ENCODE assay signal across 11 cellular contexts in the genomic region with DNA sequence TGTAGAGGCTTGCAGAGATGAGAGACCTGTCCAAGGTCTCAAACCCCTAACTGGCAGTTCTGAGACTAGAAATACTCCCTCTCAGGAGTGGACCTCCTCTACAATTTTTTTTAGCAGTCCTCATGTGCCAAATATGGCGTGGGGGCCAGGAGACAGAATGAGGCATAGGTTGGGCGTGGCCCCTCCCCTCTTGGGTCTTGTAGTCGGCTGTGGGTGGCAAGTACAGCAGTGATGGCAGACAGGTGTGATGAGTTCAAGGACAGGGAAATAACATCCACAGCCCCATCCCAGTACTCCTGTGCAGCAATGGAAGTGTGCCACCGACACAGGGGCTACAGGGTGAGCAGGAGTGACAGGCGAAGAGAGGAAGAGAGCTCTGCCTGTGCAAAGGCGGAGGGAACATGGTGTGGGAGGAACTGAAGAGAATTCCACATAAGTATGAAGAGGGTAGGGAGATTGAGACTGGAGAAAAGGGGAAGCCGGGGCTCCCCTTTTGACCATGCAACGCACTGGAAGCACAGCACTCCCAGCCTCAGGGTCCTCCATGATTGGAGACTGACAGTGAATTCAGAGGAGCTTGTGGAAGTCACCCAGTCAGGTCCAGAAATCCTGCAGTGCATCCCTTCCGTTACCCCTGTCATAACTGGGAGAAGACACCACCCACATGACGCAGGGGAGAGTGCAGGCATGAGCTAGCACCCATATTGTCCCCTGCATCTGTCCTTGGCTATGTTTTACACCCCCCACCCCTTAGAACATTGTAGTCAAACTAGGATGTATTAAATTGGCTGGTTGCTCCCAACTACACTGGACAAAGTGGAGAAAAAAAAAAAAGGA. TPM values are rescaled to one million over a fixed set of nuclear protein-coding genes. Genes with fewer than 3 reads are reported as not detected.
A peak's percentile ranks its signal among the peaks of the same experiment; 100 is the strongest.
DNase-seq lines count a peak whose midpoint lies in the region; ATAC-seq and TF ChIP-seq lines count a peak whose summit lies in the region.
"Had no signal": no experiment of that assay in that cellular context is flagged by ENCODE, and none has a peak within 500 bp of the region (broad histone marks: within the 10 kb centered on the region; RNA-seq: fewer than 3 reads in every experiment).

No MANE protein-coding gene starts in this region.

- H3K4me3 Mint-ChIP-seq in stimulated activated naive CD8-positive, alpha-beta T cell treated with anti-CD3 and anti-CD28 coated beads, Interleukin-15, Interleukin-2, amounts not matched to agents 100 ng/mL and 50 ng/mL, for 24 hours: no peak overlapping the region
- H3K4me3 Mint-ChIP-seq in activated B cell treated with CpG ODN at 0.5 μM for 24 hours: peak overlapping the region; percentile 6
- no peak overlapping the region for H3K4me3 Mint-ChIP-seq in mesothelial cell of epicardium
- no peak overlapping the region for H3K4me3 Mint-ChIP-seq in type B pancreatic cell
- H3K4me3 Mint-ChIP-seq: brain had no signal

- no peak for TF ChIP-seq CTCF in activated B cell treated with CpG ODN at 0.5 μM for 24 hours (IDR thresholded peaks at IDR 0.05)
- no peak for TF ChIP-seq CTCF in mesothelial cell of epicardium (IDR thresholded peaks at IDR 0.05; ENCODE audit: unreplicated experiment)
- TF ChIP-seq CTCF in type B pancreatic cell (conservative IDR thresholded peaks at IDR 0.05): no peak

- no peak for ATAC-seq in stimulated activated naive CD8-positive, alpha-beta T cell treated with anti-CD3 and anti-CD28 coated beads, Interleukin-15, Interleukin-2, amounts not matched to agents 100 U/mL and 50 U/mL, for 24 hours
- ATAC-seq in activated B cell treated with CpG ODN at 0.5 μM for 24 hours (ENCODE audit: low read depth) (no peak), GM18858 (IDR thresholded peaks at IDR 0.05; ENCODE audit: unreplicated experiment) (no peak)

- DNase-seq in stimulated activated naive CD8-positive, alpha-beta T cell treated with anti-CD3 and anti-CD28 coated beads, Interleukin-15, Interleukin-2, amounts not matched to agents 100 U/mL and 50 U/mL, for 24 hours: no peak
- no peak for DNase-seq in activated B cell treated with CpG ODN at 0.5 μM for 24 hours
- DNase-seq in mesothelial cell of epicardium (ENCODE audit: low spot score in 2 of 2, unreplicated experiment in 2 of 2): no peak
- DNase-seq in HEK293T (ENCODE audit: extremely low spot score): no peak
- DNase-seq in type B pancreatic cell (ENCODE audit: extremely low spot score, unreplicated experiment): no peak
- no peak for DNase-seq in HuH-7.5 (ENCODE audit: low spot score)
- DNase-seq: Karpas-422, NCI-H2227 treated with DMSO at 0.1 percent for 48 hours had no signal

- H3K27me3 Mint-ChIP-seq in stimulated activated naive CD8-positive, alpha-beta T cell treated with anti-CD3 and anti-CD28 coated beads, Interleukin-15, Interleukin-2, amounts not matched to agents 100 ng/mL and 50 ng/mL, for 24 hours: no peaks in the 10 kb centered on the region
- H3K27me3 Mint-ChIP-seq in activated B cell treated with CpG ODN at 0.5 μM for 24 hours (no peaks in the 10 kb centered on the region), mesothelial cell of epicardium (ENCODE audit: low read depth) (no peaks in the 10 kb centered on the region), type B pancreatic cell (no peaks in the 10 kb centered on the region)
- H3K27me3 Mint-ChIP-seq: brain had no signal

- CTCF ChIA-PET in activated B cell treated with CpG ODN at 0.5 μM for 24 hours (lab: Charles Lee) (interaction anchor here (0.8 kb wide), 1 partner anchor 79 kb away, joined by 3 read pairs; no protein-coding TSS in a partner anchor), HEK293T (lab: Yijun Ruan, JAX) (interaction anchor here (0.7 to 1.4 kb wide), 2 partner anchors 17 to 80 kb away, joined by 3 read pairs; no protein-coding TSS in a partner anchor)

- intact Hi-C loops in activated B cell treated with CpG ODN at 0.5 μM for 24 hours (cut with micrococcal nuclease): no loop called here

- POLR2A ChIA-PET in activated B cell treated with CpG ODN at 0.5 μM for 24 hours (lab: Charles Lee): interaction anchor here (0.5 to 22.7 kb wide), 12 partner anchors 8 to 146 kb away, joined by 3 to 795 read pairs (median 6); partner anchors contain the start of genes HERPUD1, NLRC5 and SLC12A3
- POLR2A ChIA-PET in HEK293T (lab: Yijun Ruan, JAX): interaction anchor here (1.5 kb wide), 1 partner anchor 15 kb away, joined by 7 read pairs; the partner anchor contains the start of gene HERPUD1

- H3K36me3 Mint-ChIP-seq in stimulated activated naive CD8-positive, alpha-beta T cell treated with anti-CD3 and anti-CD28 coated beads, Interleukin-15, Interleukin-2, amounts not matched to agents 100 ng/mL and 50 ng/mL, for 24 hours (ENCODE audit: low read depth): peaks cover 39% of the 10 kb centered on the region
- H3K36me3 Mint-ChIP-seq in activated B cell treated with CpG ODN at 0.5 μM for 24 hours (ENCODE audit: low read depth): peaks cover 54% of the 10 kb centered on the region
- peaks cover 14% of the 10 kb centered on the region for H3K36me3 Mint-ChIP-seq in mesothelial cell of epicardium
- H3K36me3 Mint-ChIP-seq in type B pancreatic cell: peaks cover 16% of the 10 kb centered on the region

- no peaks in the 10 kb centered on the region for H3K9me3 Mint-ChIP-seq in stimulated activated naive CD8-positive, alpha-beta T cell treated with anti-CD3 and anti-CD28 coated beads, Interleukin-15, Interleukin-2, amounts not matched to agents 100 ng/mL and 50 ng/mL, for 24 hours
- H3K9me3 Mint-ChIP-seq in activated B cell treated with CpG ODN at 0.5 μM for 24 hours: no peaks in the 10 kb centered on the region
- H3K9me3 Mint-ChIP-seq in mesothelial cell of epicardium: no peaks in the 10 kb centered on the region
- H3K9me3 Mint-ChIP-seq in type B pancreatic cell: no peaks in the 10 kb centered on the region

- H3K4me1 Mint-ChIP-seq in stimulated activated naive CD8-positive, alpha-beta T cell treated with anti-CD3 and anti-CD28 coated beads, Interleukin-15, Interleukin-2, amounts not matched to agents 100 ng/mL and 50 ng/mL, for 24 hours (ENCODE audit: low read depth): peaks cover 63% of the 10 kb centered on the region
- H3K4me1 Mint-ChIP-seq in activated B cell treated with CpG ODN at 0.5 μM for 24 hours (peaks cover 72% of the 10 kb centered on the region), mesothelial cell of epicardium (peaks cover 4% of the 10 kb centered on the region), type B pancreatic cell (ENCODE audit: unreplicated experiment) (peaks cover 5% of the 10 kb centered on the region)

- peak overlapping the region; percentile 69 for H3K27ac Mint-ChIP-seq in stimulated activated naive CD8-positive, alpha-beta T cell treated with anti-CD3 and anti-CD28 coated beads, Interleukin-15, Interleukin-2, amounts not matched to agents 100 ng/mL and 50 ng/mL, for 24 hours
- peak overlapping the region; percentile 71 for H3K27ac Mint-ChIP-seq in activated B cell treated with CpG ODN at 0.5 μM for 24 hours
- H3K27ac Mint-ChIP-seq in mesothelial cell of epicardium: peak overlapping the region; percentile 22
- H3K27ac Mint-ChIP-seq in type B pancreatic cell: no peak overlapping the region

TF ChIP-seq in HEK293T, 16 proteins besides CTCF, POLR2A, EP300 and RAD21:
- TF ChIP-seq BHLHE40 (IDR thresholded peaks at IDR 0.05; ENCODE audit: borderline replicate concordance) (no peak), TARDBP (IDR thresholded peaks at IDR 0.05) (no peak)
TF ChIP-seq in HEK293T: peak in this region for 0.

RNA-seq across cellular contexts. Expression of gene CETP, which starts 14.8 kb away (rescaled TPM):
- total RNA-seq in activated B cell treated with CpG ODN at 0.5 μM for 24 hours (1.0 and 1.4 TPM in 2 replicates), mesothelial cell of epicardium (0.13 TPM in 1 of 3 replicates, not detected in the others), type B pancreatic cell (ENCODE audit: low replicate concordance) (not detected in 2 replicates)

RNA-seq across cellular contexts. Expression of gene HERPUD1, which starts 15.0 kb away (rescaled TPM):
- total RNA-seq in activated B cell treated with CpG ODN at 0.5 μM for 24 hours (766 and 820 TPM in 2 replicates), mesothelial cell of epicardium (77.4 to 80.5 TPM (median 79.8 TPM) in 3 replicates), type B pancreatic cell (ENCODE audit: low replicate concordance) (98.8 and 155 TPM in 2 replicates)

RNA-seq across cellular contexts. Expression of gene NLRC5, which starts 42.4 kb away (rescaled TPM):
- total RNA-seq in activated B cell treated with CpG ODN at 0.5 μM for 24 hours (296 and 372 TPM in 2 replicates), mesothelial cell of epicardium (1.7 to 3.7 TPM (median 1.8 TPM) in 3 replicates), type B pancreatic cell (ENCODE audit: low replicate concordance) (1.7 and 2.7 TPM in 2 replicates)

Comparison
In these comparisons a context has a peak if more than half of its experiments do, and no peak if none do; other contexts are left out.
1. RNA of gene NLRC5, which starts 42.4 kb away (total RNA-seq): 296 to 372 TPM in activated B cell treated with CpG ODN at 0.5 μM for 24 hours; 1.7 to 3.7 TPM in mesothelial cell of epicardium and 1.7 to 2.7 TPM in type B pancreatic cell; every median in the first group is over 10 times any median in the second.